ENCODE assay signal across 16 cellular contexts in the genomic region with DNA sequence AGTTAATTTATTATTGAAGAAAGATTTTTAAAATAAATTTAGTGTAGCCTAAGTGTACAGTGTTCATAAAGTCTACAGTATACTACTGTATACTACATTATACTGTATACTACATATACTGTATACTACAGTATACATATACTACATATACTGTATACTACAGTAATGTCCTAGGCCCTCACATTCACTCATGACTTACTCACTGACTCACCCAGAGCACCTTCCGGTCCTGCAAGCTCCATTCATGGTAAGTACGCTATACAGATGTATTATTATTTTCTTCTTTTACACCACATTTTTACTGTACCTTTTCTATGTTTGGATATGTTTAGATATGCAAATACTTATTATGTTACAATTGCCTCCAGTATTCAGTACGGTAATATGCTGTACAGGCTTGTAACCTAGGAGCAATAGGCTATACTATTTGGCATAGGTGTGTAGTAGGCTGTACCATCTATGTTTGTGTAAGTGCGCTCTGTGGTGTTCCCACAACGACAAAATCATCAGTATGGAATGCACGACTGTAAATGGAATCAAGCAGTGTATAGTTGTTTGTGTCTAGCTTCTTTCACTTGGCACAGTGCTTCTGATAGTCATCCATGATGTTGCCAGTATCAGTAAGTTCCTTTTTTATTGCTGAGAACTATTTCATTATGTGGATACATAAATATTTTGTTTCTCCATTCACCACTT.
"Had no signal": no experiment of that assay in that cellular context is flagged by ENCODE, and none has a peak within 500 bp of the region (broad histone marks: within the 10 kb centered on the region; RNA-seq: fewer than 3 reads in every experiment).

No MANE protein-coding gene starts in this region.

- H3K4me1 ChIP-seq: ascending aorta, upper lobe of left lung had no signal

- H3K36me3 ChIP-seq: ascending aorta, esophagus muscularis mucosa, heart left ventricle, upper lobe of left lung had no signal

- ATAC-seq: activated CD8-positive, alpha-beta T cell treated with anti-CD3 and anti-CD28 coated beads, Interleukin-2, amount 10 ng/mL, durations not matched to agents 7 days and 5 days; activated naive CD8-positive, alpha-beta T cell treated with anti-CD3 and anti-CD28 coated beads, Interleukin-2, amount 50 U/mL, for 24 hours; effector memory CD8-positive, alpha-beta T cell; heart left ventricle; left ventricle myocardium superior; T-cell had no signal

- H3K27ac ChIP-seq: ascending aorta, esophagus muscularis mucosa, heart left ventricle, upper lobe of left lung had no signal

- DNase-seq: activated CD4-positive, alpha-beta T cell treated with anti-CD3 and anti-CD28 coated beads for 48 hours; activated CD8-positive, alpha-beta memory T cell treated with anti-CD3 and anti-CD28 coated beads, Interleukin-2, amount 50 U/mL, for 48 hours; activated CD8-positive, alpha-beta T cell treated with anti-CD3 and anti-CD28 coated beads, Interleukin-2, amount 10 ng/mL, durations not matched to agents 7 days and 5 days; activated naive CD4-positive, alpha-beta T cell treated with Interleukin-2 at 50 U/mL for 16 hours; activated naive CD8-positive, alpha-beta T cell treated with anti-CD3 and anti-CD28 coated beads, Interleukin-2, amount 50 U/mL, for 24 hours; effector memory CD8-positive, alpha-beta T cell; foreskin fibroblast; heart left ventricle; left ventricle myocardium superior; nephron progenitor cell; stimulated activated CD4-positive, alpha-beta T cell treated with anti-CD3 and anti-CD28 coated beads, Interleukin-4, amount 100 ng/mL, for 1 hour; T-cell; T1000; upper lobe of left lung had no signal

- H3K27me3 ChIP-seq: ascending aorta, esophagus muscularis mucosa, heart left ventricle, upper lobe of left lung had no signal

- H3K9me3 ChIP-seq: ascending aorta, esophagus muscularis mucosa, heart left ventricle, upper lobe of left lung had no signal

- H3K4me3 ChIP-seq: ascending aorta, esophagus muscularis mucosa, heart left ventricle, upper lobe of left lung had no signal
